In the genomic region with DNA sequence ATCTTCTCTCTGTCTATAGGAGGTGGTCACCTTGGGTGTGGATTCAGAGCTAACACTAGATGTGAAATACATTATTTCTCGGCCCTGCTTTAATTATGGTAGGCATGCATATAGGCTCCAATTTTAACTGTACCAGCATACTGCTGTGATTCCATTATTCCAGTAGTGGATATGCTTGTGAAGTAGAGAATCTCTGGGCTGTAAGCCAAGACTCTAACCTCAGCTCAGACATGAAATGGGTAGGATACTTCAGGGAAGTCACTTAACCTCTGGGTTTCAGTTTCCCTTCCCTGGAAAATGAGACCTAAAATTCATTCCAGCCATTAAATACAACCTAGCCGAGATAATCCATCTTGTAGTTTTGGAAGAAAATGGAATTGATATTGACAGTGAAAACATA, we compare ENCODE assay signal across 1 cellular context.
TF ChIP-seq lines count a peak whose summit lies in the region.

No MANE protein-coding gene starts in this region.

TF ChIP-seq in IMR-90, 13 proteins besides CTCF, POLR2A, EP300 and RAD21:
- TF ChIP-seq NFE2L2 (IDR thresholded peaks at IDR 0.05; ENCODE audit: low read depth, low read length) (no peak), FOS (IDR thresholded peaks at IDR 0.05; ENCODE audit: low read depth, low read length) (no peak), MAZ (IDR thresholded peaks at IDR 0.05; ENCODE audit: borderline replicate concordance, low read depth, low read length) (no peak), RFX5 (IDR thresholded peaks at IDR 0.05; ENCODE audit: low read depth, low read length) (no peak), BHLHE40 (IDR thresholded peaks at IDR 0.05; ENCODE audit: low read depth, low read length) (no peak), MXI1 (IDR thresholded peaks at IDR 0.05; ENCODE audit: borderline replicate concordance, low read depth, low read length) (no peak), MAFK (IDR thresholded peaks at IDR 0.05; ENCODE audit: low read depth, low read length) (no peak)
- TF ChIP-seq, protein P1, sequence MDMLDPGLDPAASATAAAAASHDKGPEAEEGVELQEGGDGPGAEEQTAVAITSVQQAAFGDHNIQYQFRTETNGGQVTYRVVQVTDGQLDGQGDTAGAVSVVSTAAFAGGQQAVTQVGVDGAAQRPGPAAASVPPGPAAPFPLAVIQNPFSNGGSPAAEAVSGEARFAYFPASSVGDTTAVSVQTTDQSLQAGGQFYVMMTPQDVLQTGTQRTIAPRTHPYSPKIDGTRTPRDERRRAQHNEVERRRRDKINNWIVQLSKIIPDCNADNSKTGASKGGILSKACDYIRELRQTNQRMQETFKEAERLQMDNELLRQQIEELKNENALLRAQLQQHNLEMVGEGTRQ (IDR thresholded peaks at IDR 0.05; ENCODE audit: low read depth, low read length), result no peak
TF ChIP-seq in IMR-90: peak in this region for 0.
